ENCODE assay signal across 19 cellular contexts in genomic region chr1:233360525-233361094, GRCh38. TPM values are rescaled to one million over a fixed set of nuclear protein-coding genes. Genes with fewer than 3 reads are reported as not detected.
DNase-seq lines count a peak whose midpoint lies in the region; ATAC-seq, FAIRE-seq and TF ChIP-seq lines count a peak whose summit lies in the region.
"Had no signal": no experiment of that assay in that cellular context is flagged by ENCODE, and none has a peak within 500 bp of the region (broad histone marks: within the 10 kb centered on the region; RNA-seq: fewer than 3 reads in every experiment).

No MANE protein-coding gene starts in this region.

- H3K9ac ChIP-seq in HepG2 (ENCODE audit: insufficient read depth, low read depth, low read length), result no peak overlapping the region
- peak overlapping the region; percentile 9 for H3K9ac ChIP-seq in mucosa of stomach (ENCODE audit: low read length)

- no peak for FAIRE-seq in HepG2 (lab: Jason Lieb, UNC)
- peak; percentile 81 for FAIRE-seq in islet of Langerhans (lab: Jason Lieb, UNC)
- FAIRE-seq: GM12892, H1, HTR-8/SVneo had no signal

- no peaks in the 10 kb centered on the region for H3K9me3 ChIP-seq in right lobe of liver
- H3K9me3 ChIP-seq in HepG2 (ENCODE audit: low read length), result no peaks in the 10 kb centered on the region
- no peaks in the 10 kb centered on the region for H3K9me3 ChIP-seq in mucosa of stomach (ENCODE audit: control insufficient read depth, low read length)
- H3K9me3 ChIP-seq: HAP-1 had no signal

- peaks cover 2% of the 10 kb centered on the region for H3K36me3 Mint-ChIP-seq in activated T-helper 1 cell treated with anti-CD3 and anti-CD28 coated beads, Interleukin-12 subunit alpha, Interleukin-12 subunit beta, Interleukin-2, Interleukin-4 antibody, amounts not matched to agents 30 ng/mL and 10 ng/mL and 1 ng/mL, durations not matched to agents 14 hours and 24 hours and 36 hours (ENCODE audit: low read depth)

- WGBS in right lobe of liver (ENCODE audit: insufficient coverage, low coverage, low lambda C conversion rate, missing lambda C conversion rate), result 39% methylated on average over 6 of the region's 6 CpGs
- WGBS in HepG2 (ENCODE audit: low lambda C conversion rate), result 25% methylated on average over 6 of the region's 6 CpGs

- no peaks in the 10 kb centered on the region for H3K79me2 ChIP-seq in HepG2 (ENCODE audit: insufficient read depth, low read length)

- H3K27ac ChIP-seq in right lobe of liver, result peak overlapping the region in 2 of 3 donors; percentile 9 to 44
- no peak overlapping the region for H3K27ac ChIP-seq in HepG2 (ENCODE audit: extremely low read length, insufficient read depth, low read length)

- intact Hi-C loops in right lobe of liver (cut with DNase I) (no loop called here), HepG2 (cut with micrococcal nuclease; ENCODE audit: unreplicated experiment) (no loop called here)
- intact Hi-C loops in activated T-helper 1 cell treated with anti-CD3 and anti-CD28 coated beads, Interleukin-12 subunit alpha, Interleukin-12 subunit beta, Interleukin-2, Interleukin-4 antibody, amounts not matched to agents 30 ng/mL and 10 ng/mL and 1 ng/mL, durations not matched to agents 14 hours and 24 hours and 36 hours (cut with micrococcal nuclease), result loop anchor here (5.0 kb wide), 1 partner anchor 58 kb away; no protein-coding TSS in a partner anchor

- no peaks in the 10 kb centered on the region for H3K9me3 Mint-ChIP-seq in activated T-helper 1 cell treated with anti-CD3 and anti-CD28 coated beads, Interleukin-12 subunit alpha, Interleukin-12 subunit beta, Interleukin-2, Interleukin-4 antibody, amounts not matched to agents 30 ng/mL and 10 ng/mL and 1 ng/mL, durations not matched to agents 14 hours and 24 hours and 36 hours
- H3K9me3 Mint-ChIP-seq: CD4-positive, alpha-beta T cell had no signal

- TF ChIP-seq RAD21 in HepG2 (CRISPR knock-in tag; IDR thresholded peaks at IDR 0.05), result no peak

- H3K4me1 ChIP-seq in right lobe of liver (peaks cover 0 to 26% (median 11%) of the 10 kb centered on the region in 4 donors), HepG2 (ENCODE audit: insufficient read depth, low read length) (peaks cover 7% of the 10 kb centered on the region), mucosa of stomach (ENCODE audit: control insufficient read depth, insufficient read depth, low read length) (peaks cover 11% of the 10 kb centered on the region)
- H3K4me1 ChIP-seq: HAP-1 had no signal

- no peak overlapping the region for H3K4me2 ChIP-seq in HepG2 (ENCODE audit: low read depth, low read length)

- TF ChIP-seq POLR2A in right lobe of liver (IDR thresholded peaks at IDR 0.05), result no peak
- TF ChIP-seq POLR2A in HepG2 (IDR thresholded peaks at IDR 0.05; ENCODE audit: insufficient read depth in 1 of 2, low read depth in 2 of 2, low read length in 2 of 2), result no peak

- no peak for TF ChIP-seq CTCF in right lobe of liver (IDR thresholded peaks at IDR 0.05)
- TF ChIP-seq CTCF in HepG2 (CRISPR knock-in tag; IDR thresholded peaks at IDR 0.05), result no peak

- in situ Hi-C loops in HepG2 (cut with HindIII; ENCODE audit: extremely low pct_ligation_motif_present, low pct_unique_long_range_greater_than_20kb), result no loop called here

- H3K27me3 ChIP-seq in right lobe of liver, result no peaks in the 10 kb centered on the region
- no peaks in the 10 kb centered on the region for H3K27me3 ChIP-seq in HepG2 (ENCODE audit: control insufficient read depth in 1 of 2, insufficient read depth in 2 of 2, low read length in 2 of 2)
- H3K27me3 ChIP-seq in mucosa of stomach (ENCODE audit: control insufficient read depth, insufficient read depth, low read length), result no peaks in the 10 kb centered on the region

- no peak overlapping the region for H3K4me3 Mint-ChIP-seq in activated T-helper 1 cell treated with anti-CD3 and anti-CD28 coated beads, Interleukin-12 subunit alpha, Interleukin-12 subunit beta, Interleukin-2, Interleukin-4 antibody, amounts not matched to agents 30 ng/mL and 10 ng/mL and 1 ng/mL, durations not matched to agents 14 hours and 24 hours and 36 hours
- H3K4me3 Mint-ChIP-seq: B cell; CD4-positive, alpha-beta T cell had no signal

- peaks cover 3% of the 10 kb centered on the region for H3K27me3 Mint-ChIP-seq in activated T-helper 1 cell treated with anti-CD3 and anti-CD28 coated beads, Interleukin-12 subunit alpha, Interleukin-12 subunit beta, Interleukin-2, Interleukin-4 antibody, amounts not matched to agents 30 ng/mL and 10 ng/mL and 1 ng/mL, durations not matched to agents 14 hours and 24 hours and 36 hours (ENCODE audit: insufficient read depth)
- H3K27me3 Mint-ChIP-seq: B cell; CD4-positive, alpha-beta T cell had no signal

- no peaks in the 10 kb centered on the region for H4K20me1 ChIP-seq in HepG2 (ENCODE audit: insufficient read depth, low read length)

- no TSS peak for BruUV-seq in HepG2 (replicated peaks; lab: Mats Ljungman, UMichigan)

- H3K4me3 ChIP-seq in right lobe of liver, result no peak overlapping the region
- no peak overlapping the region for H3K4me3 ChIP-seq in HepG2 (replicated peaks in 1 of 3; ENCODE audit: insufficient read depth in 1 of 3, low read depth in 2 of 3, low read length in 3 of 3)
- H3K4me3 ChIP-seq in mucosa of stomach (ENCODE audit: low read length), result no peak overlapping the region
- H3K4me3 ChIP-seq: HAP-1 had no signal

- peaks cover 11% of the 10 kb centered on the region for H3K4me1 Mint-ChIP-seq in activated T-helper 1 cell treated with anti-CD3 and anti-CD28 coated beads, Interleukin-12 subunit alpha, Interleukin-12 subunit beta, Interleukin-2, Interleukin-4 antibody, amounts not matched to agents 30 ng/mL and 10 ng/mL and 1 ng/mL, durations not matched to agents 14 hours and 24 hours and 36 hours (ENCODE audit: low read depth)

- DNase-seq in right lobe of liver (no peak), HepG2 (ENCODE audit: low spot score) (no peak), retina (no peak), AG20443 (ENCODE audit: low spot score) (no peak)
- DNase-seq in activated T-helper 1 cell treated with anti-CD3 and anti-CD28 coated beads, Interleukin-12 subunit alpha, Interleukin-12 subunit beta, Interleukin-2, Interleukin-4 antibody, amounts not matched to agents 30 ng/mL and 10 ng/mL and 1 ng/mL, durations not matched to agents 14 hours and 24 hours and 36 hours (ENCODE audit: low spot score), result no peak
- no peak for DNase-seq in activated CD4-positive, CD25-positive, alpha-beta regulatory T cell treated with anti-CD3 and anti-CD28 coated beads, Interleukin-2, amount 50 U/mL, for 72 hours
- DNase-seq: 8988T; ACHN; C1 segment of cervical spinal cord; CD4-positive, alpha-beta T cell; DND-41; GDM1 had no signal

- H3K36me3 ChIP-seq in right lobe of liver (no peaks in the 10 kb centered on the region), HepG2 (replicated peaks in 1 of 2; ENCODE audit: control insufficient read depth in 1 of 2, insufficient read depth in 2 of 2, low read length in 2 of 2) (no peaks in the 10 kb centered on the region), mucosa of stomach (ENCODE audit: control insufficient read depth, insufficient read depth, low read length) (no peaks in the 10 kb centered on the region)

- CTCF ChIA-PET in HepG2 (lab: Yijun Ruan, JAX; ENCODE audit: low intra/inter-chr PET ratio, low total read pairs), result no interaction called here

- no peak for ATAC-seq in right lobe of liver
- ATAC-seq in HepG2, result no peak

- TF ChIP-seq EP300 in HepG2 (IDR thresholded peaks at IDR 0.05; ENCODE audit: low read depth in 2 of 2, low read length in 2 of 2) (no peak), HepG2 (CRISPR knock-in tag; IDR thresholded peaks at IDR 0.05; ENCODE audit: borderline replicate concordance) (no peak)

- POLR2A ChIA-PET in HepG2 (lab: Yijun Ruan, JAX), result no interaction called here

- no peak overlapping the region for H3K27ac Mint-ChIP-seq in activated T-helper 1 cell treated with anti-CD3 and anti-CD28 coated beads, Interleukin-12 subunit alpha, Interleukin-12 subunit beta, Interleukin-2, Interleukin-4 antibody, amounts not matched to agents 30 ng/mL and 10 ng/mL and 1 ng/mL, durations not matched to agents 14 hours and 24 hours and 36 hours
- H3K27ac Mint-ChIP-seq: B cell; CD4-positive, alpha-beta T cell had no signal

- no peak overlapping the region for H2AFZ ChIP-seq in HepG2 (ENCODE audit: low read length)

TF ChIP-seq in HepG2, 621 proteins besides CTCF, POLR2A, EP300 and RAD21:
- TF ChIP-seq EED (CRISPR knock-in tag; IDR thresholded peaks at IDR 0.05) (no peak), RBFOX2 (IDR thresholded peaks at IDR 0.05; ENCODE audit: low read depth, low read length) (no peak), ZFYVE20 (CRISPR knock-in tag; IDR thresholded peaks at IDR 0.05; ENCODE audit: borderline replicate concordance, low read depth) (no peak), ZNF766 (CRISPR knock-in tag; IDR thresholded peaks at IDR 0.05; ENCODE audit: borderline replicate concordance) (no peak)

RNA-seq across cellular contexts. Expression of gene MAP3K21, which starts 33.1 kb away (rescaled TPM):
- total RNA-seq in right lobe of liver (1 to 10 TPM; 3.2 to 5.1 (median 3.8) TPM), HepG2 (2016; rRNA removed; fragmentation: Illumina TruSeq; extraction: Trizol) (not detected in 2 replicates)
- total RNA-seq in HepG2 (2016; cell fraction: cytosol; rRNA removed; fragmentation: Illumina TruSeq; extraction: Trizol; ENCODE audit: low read depth), result not detected in 2 replicates
- not detected in 2 replicates for total RNA-seq in HepG2 (2016; cell fraction: insoluble cytoplasmic fraction; rRNA removed; fragmentation: Illumina TruSeq; extraction: Trizol)
- total RNA-seq in HepG2 (2016; cell fraction: membrane; rRNA removed; fragmentation: Illumina TruSeq; extraction: Trizol), result not detected in 2 replicates
- total RNA-seq in HepG2 (2016; cell fraction: nucleus; rRNA removed; fragmentation: Illumina TruSeq; extraction: Trizol), result not detected in 2 replicates
- not detected in 2 replicates for polyA plus RNA-seq in HepG2 (2011; rRNA removed)
- not detected in 2 replicates for polyA plus RNA-seq in HepG2 (2011; cell fraction: cytosol; rRNA removed)
- not detected in 2 replicates for polyA plus RNA-seq in HepG2 (2011; cell fraction: nucleus; rRNA removed)
- not detected in 2 replicates for polyA plus RNA-seq in HepG2 (2012)
- polyA plus RNA-seq in HepG2 (2016; cell fraction: cytosol; fragmentation: Illumina TruSeq; extraction: Trizol; ENCODE audit: low read depth), result not detected in 2 replicates
- polyA plus RNA-seq in HepG2 (2016; cell fraction: insoluble cytoplasmic fraction; fragmentation: Illumina TruSeq; extraction: Trizol; ENCODE audit: low read depth), result not detected in 2 replicates
- not detected in 2 replicates for polyA plus RNA-seq in HepG2 (2016; cell fraction: membrane; fragmentation: Illumina TruSeq; extraction: Trizol; ENCODE audit: low read depth)
- not detected in 2 replicates for polyA plus RNA-seq in HepG2 (2016; cell fraction: nucleus; fragmentation: Illumina TruSeq; extraction: Trizol; ENCODE audit: insufficient read depth, low read depth)
- polyA minus RNA-seq in HepG2 (2011; rRNA and poly(A)+ RNA removed; ENCODE audit: low replicate concordance), result 44.2 TPM in 1 of 2 replicates, not detected in the other
- polyA minus RNA-seq in HepG2 (2011; cell fraction: cytosol; rRNA and poly(A)+ RNA removed), result 0.18 and 0.20 TPM in 2 replicates
- polyA minus RNA-seq in HepG2 (2011; cell fraction: nucleus; rRNA and poly(A)+ RNA removed), result 0.13 and 0.25 TPM in 2 replicates
- total RNA-seq in activated T-helper 1 cell treated with anti-CD3 and anti-CD28 coated beads, Interleukin-12 subunit alpha, Interleukin-12 subunit beta, Interleukin-2, Interleukin-4 antibody, amounts not matched to agents 30 ng/mL and 10 ng/mL and 1 ng/mL, durations not matched to agents 14 hours and 24 hours and 36 hours, result 1.8 and 2.1 TPM in 2 replicates
